1 cellular context compared by ENCODE assay signal in the genomic region with DNA sequence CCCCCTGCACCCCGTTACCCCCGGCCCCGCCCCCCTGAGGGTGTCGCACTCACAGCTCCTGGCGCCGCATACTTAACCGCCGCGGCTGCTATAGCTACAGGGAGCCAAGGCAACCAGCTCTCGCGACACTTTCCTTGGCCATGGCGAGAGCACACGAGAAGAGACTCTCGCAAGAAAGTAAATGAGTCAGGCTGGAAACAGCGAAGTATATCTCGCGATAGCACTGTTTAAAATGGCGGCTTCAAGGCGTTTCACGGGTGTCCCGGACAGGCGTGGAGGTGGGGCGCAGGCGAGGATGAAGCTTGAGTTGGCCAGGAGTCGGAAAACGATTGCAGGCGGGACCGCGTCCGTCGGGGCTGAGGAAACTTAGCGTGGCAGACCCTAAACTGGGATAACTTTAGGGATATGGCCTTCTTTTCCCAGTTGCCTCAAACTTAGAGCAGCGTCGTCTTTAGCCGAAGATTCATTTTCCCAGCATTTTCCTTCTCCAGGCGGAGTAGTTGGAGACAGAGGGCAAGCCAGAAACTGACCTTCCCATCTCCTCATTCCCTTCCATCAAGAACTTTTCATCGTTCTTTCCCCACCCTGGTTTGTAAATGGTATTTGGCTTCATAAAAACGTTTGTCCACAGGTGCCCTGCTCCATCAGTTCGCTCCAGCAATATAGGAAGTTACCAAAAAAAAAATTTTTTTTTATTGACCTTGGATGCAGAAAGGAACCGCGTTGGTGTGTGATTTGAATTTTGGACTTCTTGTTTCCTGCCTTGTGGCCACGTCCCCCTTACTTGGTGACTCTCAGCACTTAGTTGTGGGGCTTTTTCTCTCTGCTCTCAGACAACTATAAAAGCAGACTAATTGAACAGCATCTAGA.
TF ChIP-seq lines count a peak whose summit lies in the region.

No MANE protein-coding gene starts in this region.

TF ChIP-seq in K562, 482 proteins besides CTCF, POLR2A, EP300 and RAD21 (continued from another document):
- TF ChIP-seq, protein P1, sequence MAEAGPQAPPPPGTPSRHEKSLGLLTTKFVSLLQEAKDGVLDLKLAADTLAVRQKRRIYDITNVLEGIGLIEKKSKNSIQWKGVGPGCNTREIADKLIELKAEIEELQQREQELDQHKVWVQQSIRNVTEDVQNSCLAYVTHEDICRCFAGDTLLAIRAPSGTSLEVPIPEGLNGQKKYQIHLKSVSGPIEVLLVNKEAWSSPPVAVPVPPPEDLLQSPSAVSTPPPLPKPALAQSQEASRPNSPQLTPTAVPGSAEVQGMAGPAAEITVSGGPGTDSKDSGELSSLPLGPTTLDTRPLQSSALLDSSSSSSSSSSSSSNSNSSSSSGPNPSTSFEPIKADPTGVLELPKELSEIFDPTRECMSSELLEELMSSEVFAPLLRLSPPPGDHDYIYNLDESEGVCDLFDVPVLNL (CRISPR knock-in tag; IDR thresholded peaks at IDR 0.05; ENCODE audit: low read depth), result 0 out of 2 replicates have a peak, but pooled peaks have one; percentile 52
- TF ChIP-seq, protein P2, sequence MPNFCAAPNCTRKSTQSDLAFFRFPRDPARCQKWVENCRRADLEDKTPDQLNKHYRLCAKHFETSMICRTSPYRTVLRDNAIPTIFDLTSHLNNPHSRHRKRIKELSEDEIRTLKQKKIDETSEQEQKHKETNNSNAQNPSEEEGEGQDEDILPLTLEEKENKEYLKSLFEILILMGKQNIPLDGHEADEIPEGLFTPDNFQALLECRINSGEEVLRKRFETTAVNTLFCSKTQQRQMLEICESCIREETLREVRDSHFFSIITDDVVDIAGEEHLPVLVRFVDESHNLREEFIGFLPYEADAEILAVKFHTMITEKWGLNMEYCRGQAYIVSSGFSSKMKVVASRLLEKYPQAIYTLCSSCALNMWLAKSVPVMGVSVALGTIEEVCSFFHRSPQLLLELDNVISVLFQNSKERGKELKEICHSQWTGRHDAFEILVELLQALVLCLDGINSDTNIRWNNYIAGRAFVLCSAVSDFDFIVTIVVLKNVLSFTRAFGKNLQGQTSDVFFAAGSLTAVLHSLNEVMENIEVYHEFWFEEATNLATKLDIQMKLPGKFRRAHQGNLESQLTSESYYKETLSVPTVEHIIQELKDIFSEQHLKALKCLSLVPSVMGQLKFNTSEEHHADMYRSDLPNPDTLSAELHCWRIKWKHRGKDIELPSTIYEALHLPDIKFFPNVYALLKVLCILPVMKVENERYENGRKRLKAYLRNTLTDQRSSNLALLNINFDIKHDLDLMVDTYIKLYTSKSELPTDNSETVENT (CRISPR knock-in tag; IDR thresholded peaks at IDR 0.05), result peak; percentile 43; the same call in 1 of the 2 replicates
- TF ChIP-seq ZNF589 (CRISPR knock-in tag; IDR thresholded peaks at IDR 0.05; ENCODE audit: low read depth) (no peak), NONO (IDR thresholded peaks at IDR 0.05; ENCODE audit: low read depth in 2 of 2, low read length in 1 of 2) (no peak), JUNB (CRISPR knock-in tag; conservative IDR thresholded peaks at IDR 0.05) (no peak), ZNF384 (IDR thresholded peaks at IDR 0.05; ENCODE audit: low read depth, low read length) (no peak), COPS2 (conservative IDR thresholded peaks at IDR 0.05) (no peak), PHF20 (IDR thresholded peaks at IDR 0.05; ENCODE audit: partially characterized antibody) (peak; percentile 91), KLF6 (CRISPR knock-in tag; IDR thresholded peaks at IDR 0.05; ENCODE audit: borderline replicate concordance) (no peak), ZNF12 (CRISPR knock-in tag; IDR thresholded peaks at IDR 0.05) (no peak), RFX7 (CRISPR knock-in tag; IDR thresholded peaks at IDR 0.05) (no peak), ILF3 (IDR thresholded peaks at IDR 0.05; ENCODE audit: borderline replicate concordance) (no peak), NFE2 (IDR thresholded peaks at IDR 0.05; ENCODE audit: low read depth) (peak; percentile 37; the same call in 1 of the 2 replicates)
- TF ChIP-seq, protein P3, sequence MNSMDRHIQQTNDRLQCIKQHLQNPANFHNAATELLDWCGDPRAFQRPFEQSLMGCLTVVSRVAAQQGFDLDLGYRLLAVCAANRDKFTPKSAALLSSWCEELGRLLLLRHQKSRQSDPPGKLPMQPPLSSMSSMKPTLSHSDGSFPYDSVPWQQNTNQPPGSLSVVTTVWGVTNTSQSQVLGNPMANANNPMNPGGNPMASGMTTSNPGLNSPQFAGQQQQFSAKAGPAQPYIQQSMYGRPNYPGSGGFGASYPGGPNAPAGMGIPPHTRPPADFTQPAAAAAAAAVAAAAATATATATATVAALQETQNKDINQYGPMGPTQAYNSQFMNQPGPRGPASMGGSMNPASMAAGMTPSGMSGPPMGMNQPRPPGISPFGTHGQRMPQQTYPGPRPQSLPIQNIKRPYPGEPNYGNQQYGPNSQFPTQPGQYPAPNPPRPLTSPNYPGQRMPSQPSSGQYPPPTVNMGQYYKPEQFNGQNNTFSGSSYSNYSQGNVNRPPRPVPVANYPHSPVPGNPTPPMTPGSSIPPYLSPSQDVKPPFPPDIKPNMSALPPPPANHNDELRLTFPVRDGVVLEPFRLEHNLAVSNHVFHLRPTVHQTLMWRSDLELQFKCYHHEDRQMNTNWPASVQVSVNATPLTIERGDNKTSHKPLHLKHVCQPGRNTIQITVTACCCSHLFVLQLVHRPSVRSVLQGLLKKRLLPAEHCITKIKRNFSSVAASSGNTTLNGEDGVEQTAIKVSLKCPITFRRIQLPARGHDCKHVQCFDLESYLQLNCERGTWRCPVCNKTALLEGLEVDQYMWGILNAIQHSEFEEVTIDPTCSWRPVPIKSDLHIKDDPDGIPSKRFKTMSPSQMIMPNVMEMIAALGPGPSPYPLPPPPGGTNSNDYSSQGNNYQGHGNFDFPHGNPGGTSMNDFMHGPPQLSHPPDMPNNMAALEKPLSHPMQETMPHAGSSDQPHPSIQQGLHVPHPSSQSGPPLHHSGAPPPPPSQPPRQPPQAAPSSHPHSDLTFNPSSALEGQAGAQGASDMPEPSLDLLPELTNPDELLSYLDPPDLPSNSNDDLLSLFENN (IDR thresholded peaks at IDR 0.05; ENCODE audit: low read depth in 2 of 2, low read length in 2 of 2), result peak in 1 of 2 experiments; percentile 71; a peak in 1 of 4 replicates
TF ChIP-seq in K562: peak in this region for 155.
